Comparison of ENCODE assay signal across 14 cellular contexts in the genomic region with DNA sequence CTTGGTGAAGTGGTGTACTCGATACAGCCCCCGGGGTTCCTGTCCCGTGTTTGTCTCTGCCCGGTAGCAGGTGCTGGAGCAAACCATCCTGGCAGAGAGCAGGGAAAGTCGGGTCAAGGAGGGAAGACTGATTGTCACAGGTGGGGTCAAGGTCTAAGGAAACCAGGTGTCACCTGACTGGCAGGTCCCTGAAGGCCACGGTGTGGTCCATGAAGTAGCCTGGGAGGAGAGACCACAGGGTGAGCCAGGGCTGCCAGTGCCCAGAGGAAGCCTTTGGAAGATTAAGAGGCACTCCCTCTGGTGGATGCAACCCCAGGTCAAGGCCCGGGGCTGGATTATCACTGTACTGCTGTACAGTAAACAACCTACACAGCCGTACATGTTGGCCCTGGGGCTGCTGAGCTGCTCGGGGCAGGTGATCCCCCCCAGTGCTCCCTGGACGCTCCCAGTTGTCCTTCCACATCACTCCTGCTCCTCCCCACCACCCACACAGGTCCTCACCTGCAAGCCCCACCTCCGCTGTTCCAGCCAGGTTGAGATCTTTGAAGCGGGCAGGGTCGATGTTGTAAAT. TPM values are rescaled to one million over a fixed set of nuclear protein-coding genes. Genes with fewer than 3 reads are reported as not detected.
DNase-seq lines count a peak whose midpoint lies in the region; ATAC-seq and TF ChIP-seq lines count a peak whose summit lies in the region.
"Had no signal": no experiment of that assay in that cellular context is flagged by ENCODE, and none has a peak within 500 bp of the region (broad histone marks: within the 10 kb centered on the region; RNA-seq: fewer than 3 reads in every experiment).

No MANE protein-coding gene starts in this region.

- H3K27me3 ChIP-seq in GM23248 (replicated peaks; ENCODE audit: insufficient read depth) (no peaks in the 10 kb centered on the region), left lung (no peaks in the 10 kb centered on the region)

- peak; percentile 7 for TF ChIP-seq CTCF in fibroblast of pulmonary artery (IDR thresholded peaks at IDR 0.05; ENCODE audit: low read length, missing control alignments)
- no peak for TF ChIP-seq CTCF in left lung (IDR thresholded peaks at IDR 0.05)

- no peak overlapping the region for H3K9ac ChIP-seq in GM23248

- H3F3A ChIP-seq in GM23248 (ENCODE audit: insufficient read depth) = no peaks in the 10 kb centered on the region

- intact Hi-C loops in left lung (cut with DNase I) = no loop called here

- ATAC-seq in HG03439 (IDR thresholded peaks at IDR 0.05; ENCODE audit: unreplicated experiment) (no peak), left lung (no peak), HG03520 (IDR thresholded peaks at IDR 0.05; ENCODE audit: unreplicated experiment) (no peak), HG03097 (IDR thresholded peaks at IDR 0.05; ENCODE audit: low FRiP score, unreplicated experiment) (no peak)
- ATAC-seq: CD8-positive, alpha-beta T cell had no signal

- H3K9me3 ChIP-seq in GM23248 (ENCODE audit: low read depth) (no peaks in the 10 kb centered on the region), left lung (no peaks in the 10 kb centered on the region)

- H3K27ac ChIP-seq in GM23248 (no peak overlapping the region), left lung (no peak overlapping the region)
- H3K27ac ChIP-seq: skin epidermis had no signal

- 85 to 89% methylated on average over 13 of the region's 13 CpGs for WGBS in GM23248 (ENCODE audit: low coverage in 1 of 2, low lambda C conversion rate in 2 of 2, missing lambda C conversion rate in 2 of 2), 2 experiments

- DNase-seq in 8988T = peak; percentile 95
- DNase-seq in GM23248 = peak; percentile 30
- peak; percentile 23 for DNase-seq in RPMI7951 (ENCODE audit: low read depth)
- peak; percentile 14 for DNase-seq in fibroblast of pulmonary artery (ENCODE audit: low read depth)
- no peak for DNase-seq in left lung
- DNase-seq: amygdala; CD8-positive, alpha-beta T cell; KG1; NK-92 treated with Interleukin-12 subunit alpha and Interleukin-12 subunit beta, amount 100 ng/mL, for 24 hours had no signal

- no peaks in the 10 kb centered on the region for H3K9me2 ChIP-seq in GM23248 (ENCODE audit: insufficient read depth)

- no peaks in the 10 kb centered on the region for H3K36me3 ChIP-seq in GM23248 (ENCODE audit: low read depth)
- H3K36me3 ChIP-seq in left lung = peaks cover 0 to 26% of the 10 kb centered on the region in 2 donors

- no peak overlapping the region for H2AFZ ChIP-seq in GM23248

- in situ Hi-C loops in GM23248 (cut with MboI) = no loop called here

- no peaks in the 10 kb centered on the region for H4K20me1 ChIP-seq in GM23248 (ENCODE audit: insufficient read depth)

- H3K4me2 ChIP-seq in GM23248 (ENCODE audit: unreplicated experiment) = no peak overlapping the region

- no peaks in the 10 kb centered on the region for H3K79me2 ChIP-seq in GM23248 (ENCODE audit: insufficient read depth)

- H3K4me1 ChIP-seq in GM23248 (ENCODE audit: insufficient read depth) (no peaks in the 10 kb centered on the region), left lung (no peaks in the 10 kb centered on the region)

- H3K4me3 ChIP-seq in GM23248 = no peak overlapping the region
- no peak overlapping the region for H3K4me3 ChIP-seq in fibroblast of pulmonary artery (replicated peaks; ENCODE audit: low read depth, low read length)
- no peak overlapping the region for H3K4me3 ChIP-seq in left lung
- H3K4me3 ChIP-seq: skin epidermis had no signal

RNA-seq across cellular contexts. Expression of a gene that starts 6.0 kb away (rescaled TPM):
- not detected in 2 replicates for total RNA-seq in GM23248 (2014; rRNA removed; shearing (Covaris generic))
- not detected in 2 replicates for polyA plus RNA-seq in GM23248 (2016; fragmentation: Nextera tagmentation; extraction: Ambion mirVana)
- not detected in 2 replicates for total RNA-seq in RPMI7951 (2014; rRNA removed; shearing (Covaris generic))
- not detected for total RNA-seq in left lung
- total RNA-seq: fibroblast of lung had no signal

RNA-seq across cellular contexts. Expression of a gene that starts 12.6 kb away (rescaled TPM):
- 18.0 and 33.2 TPM in 2 replicates for total RNA-seq in GM23248 (2014; rRNA removed; shearing (Covaris generic))
- polyA plus RNA-seq in GM23248 (2016; fragmentation: Nextera tagmentation; extraction: Ambion mirVana) = 18.4 and 20.0 TPM in 2 replicates
- total RNA-seq in RPMI7951 (2014; rRNA removed; shearing (Covaris generic)) = 11.5 and 17.3 TPM in 2 replicates
- total RNA-seq in left lung = 10 to 100 TPM; 15.4 to 24.3 TPM

RNA-seq across cellular contexts. Expression of a gene that starts 12.7 kb away (rescaled TPM):
- total RNA-seq in GM23248 (2014; rRNA removed; shearing (Covaris generic)) = 18.8 and 33.5 TPM in 2 replicates
- 68.9 and 69.6 TPM in 2 replicates for polyA plus RNA-seq in GM23248 (2016; fragmentation: Nextera tagmentation; extraction: Ambion mirVana)
- 56.4 and 61.2 TPM in 2 replicates for total RNA-seq in RPMI7951 (2014; rRNA removed; shearing (Covaris generic))
- total RNA-seq in left lung = 10 to 100 TPM; 26.6 to 39.8 TPM

RNA-seq across cellular contexts. Expression of a gene that starts 18.2 kb away (rescaled TPM):
- 15.4 and 18.0 TPM in 2 replicates for total RNA-seq in GM23248 (2014; rRNA removed; shearing (Covaris generic))
- polyA plus RNA-seq in GM23248 (2016; fragmentation: Nextera tagmentation; extraction: Ambion mirVana) = 11.9 and 12.8 TPM in 2 replicates
- 21.0 and 25.1 TPM in 2 replicates for total RNA-seq in RPMI7951 (2014; rRNA removed; shearing (Covaris generic))
- 10 to 100 TPM; 19.7 to 34.2 TPM for total RNA-seq in left lung

RNA-seq across cellular contexts. Expression of a gene that starts 18.6 kb away (rescaled TPM):
- total RNA-seq in GM23248 (2014; rRNA removed; shearing (Covaris generic)) = 57.9 and 64.4 TPM in 2 replicates
- 41.3 and 44.7 TPM in 2 replicates for polyA plus RNA-seq in GM23248 (2016; fragmentation: Nextera tagmentation; extraction: Ambion mirVana)
- total RNA-seq in RPMI7951 (2014; rRNA removed; shearing (Covaris generic)) = 102 and 104 TPM in 2 replicates
- total RNA-seq in left lung = 10 to 100 TPM; 52.1 to 53.9 TPM

Comparison
In these comparisons a context has a peak if more than half of its experiments do, and no peak if none do; other contexts are left out.
1. DNase-seq: peak in 8988T (single experiment), GM23248 (single experiment), RPMI7951 (single experiment) and fibroblast of pulmonary artery (single experiment); none in left lung (0 of 2).